ENCODE assay signal across 1 cellular context in the genomic region with DNA sequence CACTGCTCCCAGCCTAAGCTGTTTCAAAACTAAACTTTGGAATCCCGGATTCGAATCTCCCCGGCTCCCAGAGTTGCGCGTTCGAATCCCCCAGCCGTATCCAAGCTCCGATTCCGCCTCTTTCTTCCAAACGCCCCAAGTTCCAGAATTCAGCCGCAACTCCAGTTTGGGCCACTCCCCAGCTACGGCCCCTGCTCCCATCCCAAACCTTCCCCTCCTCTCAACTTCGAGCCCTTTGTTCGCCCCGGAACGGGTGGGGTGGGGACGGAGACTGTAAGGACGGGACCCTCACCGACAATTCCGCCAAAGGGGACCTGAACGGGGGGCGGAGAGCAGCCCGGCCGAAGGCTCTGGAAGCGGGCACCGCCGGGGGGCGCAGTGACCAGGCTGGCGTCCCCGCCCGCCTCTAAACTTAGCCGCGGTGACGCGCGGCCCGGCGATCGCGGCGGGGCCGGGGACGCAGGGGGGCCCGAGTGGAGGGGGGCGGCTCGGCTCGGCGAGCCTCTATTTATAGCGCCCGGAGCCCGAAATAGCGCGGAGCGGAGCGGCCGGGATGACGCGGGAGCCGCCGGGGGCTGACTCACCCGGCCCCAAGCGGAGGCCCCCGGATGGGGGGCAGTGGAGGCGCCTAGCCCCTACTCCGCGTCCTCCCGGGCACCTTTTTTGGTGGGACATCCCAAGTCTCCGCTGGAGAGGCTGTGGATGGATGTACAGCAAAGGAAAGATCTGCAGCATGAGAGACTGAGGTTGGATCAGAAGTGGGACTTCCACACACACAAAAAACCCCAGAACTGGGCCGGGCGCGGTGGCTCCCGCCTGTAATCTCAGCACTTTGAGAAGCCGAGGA.
TF ChIP-seq lines count a peak whose summit lies in the region.

No MANE protein-coding gene starts in this region.

TF ChIP-seq in HEK293, 187 proteins besides CTCF, POLR2A, EP300 and RAD21 (continued from another document and continues in another):
- TF ChIP-seq ZNF292 (tag by site-specific recombination; IDR thresholded peaks at IDR 0.05; ENCODE audit: borderline replicate concordance, low read depth) (no peak), ZNF433 (tag by site-specific recombination; IDR thresholded peaks at IDR 0.05; ENCODE audit: low read depth) (no peak), ZNF221 (tag by site-specific recombination; IDR thresholded peaks at IDR 0.05; ENCODE audit: borderline replicate concordance) (no peak), ZNF184 (tag by site-specific recombination; IDR thresholded peaks at IDR 0.05) (no peak), BCL11A (tag by site-specific recombination; IDR thresholded peaks at IDR 0.05; ENCODE audit: low read depth) (no peak), KLF7 (tag by site-specific recombination; IDR thresholded peaks at IDR 0.05; ENCODE audit: borderline replicate concordance) (0 out of 2 replicates have a peak, but pooled peaks have one; percentile 15), KLF1 (tag by site-specific recombination; IDR thresholded peaks at IDR 0.05) (peak; percentile 30), GLIS2 (tag by site-specific recombination; IDR thresholded peaks at IDR 0.05) (peak; percentile 71), ZNF621 (tag by site-specific recombination; IDR thresholded peaks at IDR 0.05) (no peak), ZNF350 (tag by site-specific recombination; IDR thresholded peaks at IDR 0.05) (no peak), ZNF354C (tag by site-specific recombination; IDR thresholded peaks at IDR 0.05; ENCODE audit: borderline replicate concordance, low read depth) (no peak), SALL2 (tag by site-specific recombination; IDR thresholded peaks at IDR 0.05; ENCODE audit: borderline replicate concordance) (no peak), GLIS1 (tag by site-specific recombination; IDR thresholded peaks at IDR 0.05) (peak; percentile 85), ZNF555 (tag by site-specific recombination; conservative IDR thresholded peaks at IDR 0.05) (no peak), REPIN1 (tag by site-specific recombination; IDR thresholded peaks at IDR 0.05; ENCODE audit: low read depth) (no peak), INSM2 (tag by site-specific recombination; IDR thresholded peaks at IDR 0.05) (no peak), ZNF521 (tag by site-specific recombination; IDR thresholded peaks at IDR 0.05) (no peak), ZNF560 (tag by site-specific recombination; IDR thresholded peaks at IDR 0.05; ENCODE audit: borderline replicate concordance) (no peak), ZNF623 (tag by site-specific recombination; IDR thresholded peaks at IDR 0.05) (no peak), PRDM1 (tag by site-specific recombination; IDR thresholded peaks at IDR 0.05) (no peak), ZNF791 (tag by site-specific recombination; IDR thresholded peaks at IDR 0.05) (no peak), PRDM4 (tag by site-specific recombination; IDR thresholded peaks at IDR 0.05) (peak; percentile 67), ZXDB (tag by site-specific recombination; IDR thresholded peaks at IDR 0.05) (peak; percentile 21), ZNF10 (tag by site-specific recombination; IDR thresholded peaks at IDR 0.05) (no peak), ZNF132 (tag by site-specific recombination; IDR thresholded peaks at IDR 0.05; ENCODE audit: borderline replicate concordance) (no peak), ZNF24 (tag by site-specific recombination; IDR thresholded peaks at IDR 0.05) (0 out of 2 replicates have a peak, but pooled peaks have one; percentile 19), ZNF121 (tag by site-specific recombination; IDR thresholded peaks at IDR 0.05) (peak; percentile 45; the same call in 1 of the 2 replicates), ZNF223 (tag by site-specific recombination; IDR thresholded peaks at IDR 0.05) (no peak), ZNF571 (tag by site-specific recombination; IDR thresholded peaks at IDR 0.05) (no peak), ZNF174 (tag by site-specific recombination; IDR thresholded peaks at IDR 0.05) (no peak), GLI2 (tag by site-specific recombination; IDR thresholded peaks at IDR 0.05; ENCODE audit: borderline replicate concordance, low read depth) (no peak), RBAK (tag by site-specific recombination; IDR thresholded peaks at IDR 0.05) (no peak), ZNF561 (tag by site-specific recombination; IDR thresholded peaks at IDR 0.05; ENCODE audit: borderline replicate concordance) (0 out of 2 replicates have a peak, but pooled peaks have one; percentile 21), ZNF280C (tag by site-specific recombination; IDR thresholded peaks at IDR 0.05) (no peak), ZNF585B (tag by site-specific recombination; IDR thresholded peaks at IDR 0.05) (no peak), SCRT2 (tag by site-specific recombination; IDR thresholded peaks at IDR 0.05) (no peak), ZBTB10 (tag by site-specific recombination; IDR thresholded peaks at IDR 0.05) (peak; percentile 66; the same call in 1 of the 2 replicates), ZBTB17 (tag by site-specific recombination; IDR thresholded peaks at IDR 0.05) (no peak), ZNF23 (tag by site-specific recombination; IDR thresholded peaks at IDR 0.05; ENCODE audit: borderline replicate concordance) (no peak), ZNF660 (tag by site-specific recombination; IDR thresholded peaks at IDR 0.05) (no peak)
- TF ChIP-seq, protein P1, sequence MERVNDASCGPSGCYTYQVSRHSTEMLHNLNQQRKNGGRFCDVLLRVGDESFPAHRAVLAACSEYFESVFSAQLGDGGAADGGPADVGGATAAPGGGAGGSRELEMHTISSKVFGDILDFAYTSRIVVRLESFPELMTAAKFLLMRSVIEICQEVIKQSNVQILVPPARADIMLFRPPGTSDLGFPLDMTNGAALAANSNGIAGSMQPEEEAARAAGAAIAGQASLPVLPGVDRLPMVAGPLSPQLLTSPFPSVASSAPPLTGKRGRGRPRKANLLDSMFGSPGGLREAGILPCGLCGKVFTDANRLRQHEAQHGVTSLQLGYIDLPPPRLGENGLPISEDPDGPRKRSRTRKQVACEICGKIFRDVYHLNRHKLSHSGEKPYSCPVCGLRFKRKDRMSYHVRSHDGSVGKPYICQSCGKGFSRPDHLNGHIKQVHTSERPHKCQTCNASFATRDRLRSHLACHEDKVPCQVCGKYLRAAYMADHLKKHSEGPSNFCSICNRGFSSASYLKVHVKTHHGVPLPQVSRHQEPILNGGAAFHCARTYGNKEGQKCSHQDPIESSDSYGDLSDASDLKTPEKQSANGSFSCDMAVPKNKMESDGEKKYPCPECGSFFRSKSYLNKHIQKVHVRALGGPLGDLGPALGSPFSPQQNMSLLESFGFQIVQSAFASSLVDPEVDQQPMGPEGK (tag by site-specific recombination; IDR thresholded peaks at IDR 0.05): peak; percentile 44; the same call in 1 of the 2 replicates
- TF ChIP-seq, protein P2, sequence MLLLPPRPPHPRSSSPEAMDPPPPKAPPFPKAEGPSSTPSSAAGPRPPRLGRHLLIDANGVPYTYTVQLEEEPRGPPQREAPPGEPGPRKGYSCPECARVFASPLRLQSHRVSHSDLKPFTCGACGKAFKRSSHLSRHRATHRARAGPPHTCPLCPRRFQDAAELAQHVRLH (tag by site-specific recombination; IDR thresholded peaks at IDR 0.05): peak; percentile 79
- TF ChIP-seq, protein P3, sequence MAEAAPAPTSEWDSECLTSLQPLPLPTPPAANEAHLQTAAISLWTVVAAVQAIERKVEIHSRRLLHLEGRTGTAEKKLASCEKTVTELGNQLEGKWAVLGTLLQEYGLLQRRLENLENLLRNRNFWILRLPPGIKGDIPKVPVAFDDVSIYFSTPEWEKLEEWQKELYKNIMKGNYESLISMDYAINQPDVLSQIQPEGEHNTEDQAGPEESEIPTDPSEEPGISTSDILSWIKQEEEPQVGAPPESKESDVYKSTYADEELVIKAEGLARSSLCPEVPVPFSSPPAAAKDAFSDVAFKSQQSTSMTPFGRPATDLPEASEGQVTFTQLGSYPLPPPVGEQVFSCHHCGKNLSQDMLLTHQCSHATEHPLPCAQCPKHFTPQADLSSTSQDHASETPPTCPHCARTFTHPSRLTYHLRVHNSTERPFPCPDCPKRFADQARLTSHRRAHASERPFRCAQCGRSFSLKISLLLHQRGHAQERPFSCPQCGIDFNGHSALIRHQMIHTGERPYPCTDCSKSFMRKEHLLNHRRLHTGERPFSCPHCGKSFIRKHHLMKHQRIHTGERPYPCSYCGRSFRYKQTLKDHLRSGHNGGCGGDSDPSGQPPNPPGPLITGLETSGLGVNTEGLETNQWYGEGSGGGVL (tag by site-specific recombination; IDR thresholded peaks at IDR 0.05): peak; percentile 32; the same call in 1 of the 2 replicates
- TF ChIP-seq, protein P4, sequence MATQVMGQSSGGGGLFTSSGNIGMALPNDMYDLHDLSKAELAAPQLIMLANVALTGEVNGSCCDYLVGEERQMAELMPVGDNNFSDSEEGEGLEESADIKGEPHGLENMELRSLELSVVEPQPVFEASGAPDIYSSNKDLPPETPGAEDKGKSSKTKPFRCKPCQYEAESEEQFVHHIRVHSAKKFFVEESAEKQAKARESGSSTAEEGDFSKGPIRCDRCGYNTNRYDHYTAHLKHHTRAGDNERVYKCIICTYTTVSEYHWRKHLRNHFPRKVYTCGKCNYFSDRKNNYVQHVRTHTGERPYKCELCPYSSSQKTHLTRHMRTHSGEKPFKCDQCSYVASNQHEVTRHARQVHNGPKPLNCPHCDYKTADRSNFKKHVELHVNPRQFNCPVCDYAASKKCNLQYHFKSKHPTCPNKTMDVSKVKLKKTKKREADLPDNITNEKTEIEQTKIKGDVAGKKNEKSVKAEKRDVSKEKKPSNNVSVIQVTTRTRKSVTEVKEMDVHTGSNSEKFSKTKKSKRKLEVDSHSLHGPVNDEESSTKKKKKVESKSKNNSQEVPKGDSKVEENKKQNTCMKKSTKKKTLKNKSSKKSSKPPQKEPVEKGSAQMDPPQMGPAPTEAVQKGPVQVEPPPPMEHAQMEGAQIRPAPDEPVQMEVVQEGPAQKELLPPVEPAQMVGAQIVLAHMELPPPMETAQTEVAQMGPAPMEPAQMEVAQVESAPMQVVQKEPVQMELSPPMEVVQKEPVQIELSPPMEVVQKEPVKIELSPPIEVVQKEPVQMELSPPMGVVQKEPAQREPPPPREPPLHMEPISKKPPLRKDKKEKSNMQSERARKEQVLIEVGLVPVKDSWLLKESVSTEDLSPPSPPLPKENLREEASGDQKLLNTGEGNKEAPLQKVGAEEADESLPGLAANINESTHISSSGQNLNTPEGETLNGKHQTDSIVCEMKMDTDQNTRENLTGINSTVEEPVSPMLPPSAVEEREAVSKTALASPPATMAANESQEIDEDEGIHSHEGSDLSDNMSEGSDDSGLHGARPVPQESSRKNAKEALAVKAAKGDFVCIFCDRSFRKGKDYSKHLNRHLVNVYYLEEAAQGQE (tag by site-specific recombination; IDR thresholded peaks at IDR 0.05): no peak
